ENCODE assay signal across 11 cellular contexts in the genomic region with DNA sequence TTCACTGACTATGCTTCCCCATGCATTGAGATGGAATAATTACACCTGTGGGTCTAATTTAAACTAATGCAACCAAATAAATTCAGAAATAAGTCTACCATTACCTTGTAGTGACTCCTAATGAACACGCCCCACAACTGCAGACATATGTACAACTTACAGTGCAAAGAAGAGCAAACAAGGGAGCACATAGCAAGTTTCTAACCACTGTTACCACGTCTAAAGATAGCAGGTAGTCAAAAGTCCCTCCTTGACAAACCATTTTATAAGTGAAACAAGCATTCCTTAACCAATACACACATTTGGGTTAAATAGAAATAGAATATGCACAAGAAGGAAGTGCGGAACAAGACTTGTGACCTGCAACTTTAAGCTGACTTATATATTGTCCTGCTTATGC. TPM values are rescaled to one million over a fixed set of nuclear protein-coding genes. Genes with fewer than 3 reads are reported as not detected.
A peak's percentile ranks its signal among the peaks of the same experiment; 100 is the strongest.
DNase-seq lines count a peak whose midpoint lies in the region; ATAC-seq and TF ChIP-seq lines count a peak whose summit lies in the region.
"Had no signal": no experiment of that assay in that cellular context is flagged by ENCODE, and none has a peak within 500 bp of the region (broad histone marks: within the 10 kb centered on the region; RNA-seq: fewer than 3 reads in every experiment).

No MANE protein-coding gene starts in this region.

- H3K9me3 Mint-ChIP-seq in T-cell (no peaks in the 10 kb centered on the region), endothelial cell (ENCODE audit: unreplicated experiment) (no peaks in the 10 kb centered on the region)

- H3K4me1 ChIP-seq in left ventricle myocardium inferior (peaks cover 56% of the 10 kb centered on the region), smooth muscle cell (ENCODE audit: low read depth) (peaks cover 18% of the 10 kb centered on the region)

- intact Hi-C loops in left ventricle myocardium inferior (cut with micrococcal nuclease) (no loop called here), Right ventricle myocardium superior (cut with DNase I) (no loop called here)

- H3K9me3 ChIP-seq in left ventricle myocardium inferior (replicated peaks), result no peaks in the 10 kb centered on the region
- no peaks in the 10 kb centered on the region for H3K9me3 ChIP-seq in smooth muscle cell (replicated peaks; ENCODE audit: low read depth)
- H3K9me3 ChIP-seq: BE2C, vagina had no signal

- H3K27me3 ChIP-seq in left ventricle myocardium inferior (ENCODE audit: low read depth) (no peaks in the 10 kb centered on the region), smooth muscle cell (ENCODE audit: low read depth) (no peaks in the 10 kb centered on the region)
- H3K27me3 ChIP-seq: BE2C, vagina had no signal

- no peak overlapping the region for H2AFZ ChIP-seq in smooth muscle cell (ENCODE audit: low read depth)

- H3K27ac Mint-ChIP-seq in T-cell (peak overlapping the region; percentile 19 to 85), endothelial cell (ENCODE audit: unreplicated experiment) (no peak overlapping the region)

- ATAC-seq in Right ventricle myocardium superior (ENCODE audit: poor library complexity) (no peak), HG02884 (IDR thresholded peaks at IDR 0.05; ENCODE audit: unreplicated experiment) (peak; percentile 66), T-cell (replicated peaks in 1 of 4) (peak in 2 of 4 experiments; percentile 40 to 76)
- ATAC-seq: Right ventricle myocardium inferior had no signal

- no peaks in the 10 kb centered on the region for H3F3A ChIP-seq in smooth muscle cell (ENCODE audit: low read depth)

- peaks cover 11% of the 10 kb centered on the region for H3K36me3 Mint-ChIP-seq in T-cell
- no peaks in the 10 kb centered on the region for H3K36me3 Mint-ChIP-seq in endothelial cell (ENCODE audit: low read depth, unreplicated experiment)

- POLR2A ChIA-PET in T-cell (lab: Charles Lee), result interaction anchor here in 1 of 2 donors (1.5 kb wide), 1 partner anchor 16 kb away, joined by 6 read pairs; no protein-coding TSS in a partner anchor

- DNase-seq in left ventricle myocardium inferior (no peak), Right ventricle myocardium superior (no peak), T-cell (no peak), NCI-H1694 treated with DMSO at 0.1 percent for 48 hours (lab: John Stamatoyannopoulos, UW) (no peak), NCI-H1092 (lab: John Stamatoyannopoulos, UW) (no peak), smooth muscle cell (lab: John Stamatoyannopoulos, UW; ENCODE audit: unreplicated experiment) (no peak), endothelial cell (ENCODE audit: low spot score) (no peak)
- DNase-seq: BE2C had no signal

- H3K4me3 Mint-ChIP-seq in T-cell, result peak overlapping the region; percentile 61 to 76 (median 74)
- H3K4me3 Mint-ChIP-seq in endothelial cell (ENCODE audit: unreplicated experiment), result no peak overlapping the region

- no peaks in the 10 kb centered on the region for H3K36me3 ChIP-seq in left ventricle myocardium inferior
- H3K36me3 ChIP-seq in smooth muscle cell (ENCODE audit: low read depth), result no peaks in the 10 kb centered on the region
- H3K36me3 ChIP-seq: BE2C, vagina had no signal

- CTCF ChIA-PET in T-cell (lab: Charles Lee), result no interaction called here

- WGBS in smooth muscle cell (ENCODE audit: low lambda C conversion rate), result 96% methylated on average over 3 of the region's 3 CpGs

- peaks cover 100% of the 10 kb centered on the region for H3K79me2 ChIP-seq in smooth muscle cell (ENCODE audit: low read depth)

- peak overlapping the region; percentile 42 for H3K4me3 ChIP-seq in left ventricle myocardium inferior
- H3K4me3 ChIP-seq in smooth muscle cell, result no peak overlapping the region

- H3K9ac ChIP-seq in smooth muscle cell (ENCODE audit: low read depth), result no peak overlapping the region

- no peak overlapping the region for H3K27ac ChIP-seq in left ventricle myocardium inferior (replicated peaks)
- H3K27ac ChIP-seq in smooth muscle cell (ENCODE audit: low read depth), result no peak overlapping the region

- peaks cover 71 to 81% (median 76%) of the 10 kb centered on the region in 3 donors for H3K4me1 Mint-ChIP-seq in T-cell
- H3K4me1 Mint-ChIP-seq in endothelial cell (ENCODE audit: unreplicated experiment), result peaks cover 9% of the 10 kb centered on the region

- H4K20me1 ChIP-seq in smooth muscle cell (ENCODE audit: low read depth), result peaks cover 100% of the 10 kb centered on the region

- no peak for TF ChIP-seq CTCF in left ventricle myocardium inferior (IDR thresholded peaks at IDR 0.05; ENCODE audit: borderline replicate concordance)
- no peak for TF ChIP-seq CTCF in smooth muscle cell (IDR thresholded peaks at IDR 0.05; ENCODE audit: borderline replicate concordance, insufficient read depth, poor library complexity, severe bottlenecking)
- TF ChIP-seq CTCF in endothelial cell (IDR thresholded peaks at IDR 0.05; ENCODE audit: unreplicated experiment), result no peak

- no peak overlapping the region for H3K4me2 ChIP-seq in smooth muscle cell

- H3K27me3 Mint-ChIP-seq in T-cell, result no peaks in the 10 kb centered on the region
- H3K27me3 Mint-ChIP-seq in endothelial cell (ENCODE audit: unreplicated experiment), result no peaks in the 10 kb centered on the region

RNA-seq across cellular contexts. Expression of a gene that starts 20.6 kb away (rescaled TPM):
- total RNA-seq in left ventricle myocardium inferior (36.6 TPM), Right ventricle myocardium superior (36.6 TPM), T-cell (10 to 100 TPM; 45.5 to 82.9 (median 57.4) TPM), smooth muscle cell (28.2 and 28.7 TPM in 2 replicates), endothelial cell (ENCODE audit: unreplicated experiment) (52.8 TPM)
- 26.1 and 26.8 TPM in 2 replicates for polyA plus RNA-seq in smooth muscle cell
